20 cellular contexts compared by ENCODE assay signal in the genomic region with DNA sequence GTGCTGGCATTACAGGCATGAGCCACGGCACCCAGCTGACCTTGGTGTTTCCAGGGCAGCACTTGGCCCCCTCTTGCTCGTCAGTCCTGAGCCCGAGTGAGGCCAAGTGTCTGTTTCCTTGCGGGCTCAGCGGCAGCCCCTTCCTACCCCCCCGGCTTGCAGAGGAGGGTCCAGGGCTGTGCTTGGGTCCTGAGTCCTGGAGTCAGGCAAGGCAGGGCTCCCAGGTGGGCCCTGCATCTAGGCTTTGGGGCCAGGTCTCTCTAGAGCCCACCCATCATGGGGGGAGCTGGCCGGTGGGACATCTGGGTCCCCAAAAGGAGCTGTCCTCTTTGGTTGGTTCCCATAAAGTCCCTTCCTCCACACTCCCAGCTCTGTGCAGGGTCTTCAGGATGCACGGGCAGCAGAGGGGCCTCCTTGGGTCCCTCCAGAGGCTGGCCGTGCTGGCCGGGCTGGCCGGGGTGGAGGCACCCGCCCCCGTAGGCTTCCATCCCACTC.
"Had no signal": no experiment of that assay in that cellular context is flagged by ENCODE, and none has a peak within 500 bp of the region (broad histone marks: within the 10 kb centered on the region; RNA-seq: fewer than 3 reads in every experiment).

No MANE protein-coding gene starts in this region.

- H3K36me3 ChIP-seq: adrenal gland, suprapubic skin, transverse colon had no signal

- H3K4me2 ChIP-seq: SK-N-SH had no signal

- DNase-seq: activated CD4-positive, alpha-beta T cell treated with anti-CD3 and anti-CD28 coated beads for 36 hours; activated CD8-positive, alpha-beta T cell treated with anti-CD3 and anti-CD28 coated beads for 36 hours; activated effector memory CD4-positive, alpha-beta T cell treated with Interleukin-2 at 50 U/mL for 16 hours; activated T-cell treated with anti-CD3 and anti-CD28 coated beads, Interleukin-2, amount 50 U/mL, for 48 hours; adrenal gland; dermis blood vessel endothelial cell; effector memory CD4-positive, alpha-beta T cell; hippocampal formation; kidney; naive thymus-derived CD4-positive, alpha-beta T cell; SK-N-SH; stimulated activated CD4-positive, alpha-beta T cell treated with anti-CD3 and anti-CD28 coated beads, Interleukin-15, amount 100 ng/mL, for 24 hours; stimulated activated CD4-positive, alpha-beta T cell treated with anti-CD3 and anti-CD28 coated beads, Interleukin-4, amount 100 ng/mL, for 1 hour; stimulated activated naive CD8-positive, alpha-beta T cell treated with anti-CD3 and anti-CD28 coated beads, Interleukin-15, amount 100 ng/mL, for 72 hours; transverse colon had no signal

- H3K27ac ChIP-seq: adrenal gland, skin epidermis, suprapubic skin, transverse colon had no signal

- ATAC-seq: activated CD4-positive, alpha-beta T cell treated with anti-CD3 and anti-CD28 coated beads for 36 hours; naive thymus-derived CD4-positive, alpha-beta T cell; stimulated activated naive CD8-positive, alpha-beta T cell treated with anti-CD3 and anti-CD28 coated beads, Interleukin-15, amount 100 ng/mL, for 72 hours had no signal

- H3K4me1 Mint-ChIP-seq: activated CD4-positive, alpha-beta T cell treated with anti-CD3 and anti-CD28 coated beads for 36 hours; activated naive CD4-positive, alpha-beta T cell treated with anti-CD3 and anti-CD28 coated beads, Interleukin-2, amount 50 U/mL, for 24 hours; stimulated activated naive CD8-positive, alpha-beta T cell treated with anti-CD3 and anti-CD28 coated beads, Interleukin-15, amount 100 ng/mL, for 72 hours had no signal

- H3K27ac Mint-ChIP-seq: activated CD4-positive, alpha-beta T cell treated with anti-CD3 and anti-CD28 coated beads for 36 hours; activated CD8-positive, alpha-beta T cell treated with anti-CD3 and anti-CD28 coated beads for 36 hours; activated naive CD4-positive, alpha-beta T cell treated with anti-CD3 and anti-CD28 coated beads, Interleukin-2, amount 50 U/mL, for 24 hours; naive thymus-derived CD4-positive, alpha-beta T cell; T-helper 2 cell treated with Interferon-gamma antibody and Interleukin-4, amounts not matched to agents 5 μg/mL and 100 μg/mL, for 36 hours had no signal

- FAIRE-seq: kidney, TTC549 had no signal

- H3K9ac ChIP-seq: SK-N-SH had no signal

- H3K4me3 Mint-ChIP-seq: activated CD4-positive, alpha-beta T cell treated with anti-CD3 and anti-CD28 coated beads for 36 hours; activated CD8-positive, alpha-beta T cell treated with anti-CD3 and anti-CD28 coated beads for 36 hours; activated naive CD4-positive, alpha-beta T cell treated with anti-CD3 and anti-CD28 coated beads, Interleukin-2, amount 50 U/mL, for 24 hours; naive thymus-derived CD4-positive, alpha-beta T cell; stimulated activated naive CD8-positive, alpha-beta T cell treated with anti-CD3 and anti-CD28 coated beads, Interleukin-15, amount 100 ng/mL, for 72 hours; T-helper 2 cell treated with Interferon-gamma antibody and Interleukin-4, amounts not matched to agents 5 μg/mL and 100 μg/mL, for 36 hours had no signal

- H3K4me3 ChIP-seq: adrenal gland, skin epidermis, suprapubic skin, transverse colon had no signal

- H3K9me3 ChIP-seq: adrenal gland, SK-N-SH, suprapubic skin, transverse colon had no signal

- H3K36me3 Mint-ChIP-seq: activated naive CD4-positive, alpha-beta T cell treated with anti-CD3 and anti-CD28 coated beads, Interleukin-2, amount 50 U/mL, for 24 hours; naive thymus-derived CD4-positive, alpha-beta T cell had no signal

- H3K4me1 ChIP-seq: adrenal gland, suprapubic skin, transverse colon had no signal

- H3K27me3 ChIP-seq: adrenal gland, transverse colon had no signal

- H3K9me3 Mint-ChIP-seq: activated CD8-positive, alpha-beta T cell treated with anti-CD3 and anti-CD28 coated beads for 36 hours; activated naive CD4-positive, alpha-beta T cell treated with anti-CD3 and anti-CD28 coated beads, Interleukin-2, amount 50 U/mL, for 24 hours; naive thymus-derived CD4-positive, alpha-beta T cell; stimulated activated naive CD8-positive, alpha-beta T cell treated with anti-CD3 and anti-CD28 coated beads, Interleukin-15, amount 100 ng/mL, for 72 hours; T-helper 2 cell treated with Interferon-gamma antibody and Interleukin-4, amounts not matched to agents 5 μg/mL and 100 μg/mL, for 36 hours had no signal

- H3K27me3 Mint-ChIP-seq: activated CD4-positive, alpha-beta T cell treated with anti-CD3 and anti-CD28 coated beads for 36 hours; activated CD8-positive, alpha-beta T cell treated with anti-CD3 and anti-CD28 coated beads for 36 hours; activated naive CD4-positive, alpha-beta T cell treated with anti-CD3 and anti-CD28 coated beads, Interleukin-2, amount 50 U/mL, for 24 hours; stimulated activated naive CD8-positive, alpha-beta T cell treated with anti-CD3 and anti-CD28 coated beads, Interleukin-15, amount 100 ng/mL, for 72 hours had no signal
